In genomic region chr10:84177541-84178386, GRCh38 we compare ENCODE assay signal across 8 cellular contexts. TPM values are rescaled to one million over a fixed set of nuclear protein-coding genes. Genes with fewer than 3 reads are reported as not detected.
DNase-seq lines count a peak whose midpoint lies in the region; ATAC-seq and TF ChIP-seq lines count a peak whose summit lies in the region.

No MANE protein-coding gene starts in this region.

- H3F3A ChIP-seq in Loucy (ENCODE audit: low read depth) = no peaks in the 10 kb centered on the region

- H3K4me1 ChIP-seq in Loucy (ENCODE audit: insufficient read depth, low read length, poor library complexity, severe bottlenecking) (peaks cover 3% of the 10 kb centered on the region), transverse colon (peaks cover 0 to 29% (median 9%) of the 10 kb centered on the region in 4 donors)

- peak overlapping the region in 1 of 4 donors; percentile 10 for H3K27ac ChIP-seq in transverse colon

- no peak for TF ChIP-seq EP300 in transverse colon (IDR thresholded peaks at IDR 0.05; ENCODE audit: low read depth)

- no peak for TF ChIP-seq POLR2A in transverse colon (IDR thresholded peaks at IDR 0.05)

- no peaks in the 10 kb centered on the region for H3K9me2 ChIP-seq in Loucy (replicated peaks; ENCODE audit: low read depth, low read length)

- H4K20me1 ChIP-seq in Loucy (ENCODE audit: insufficient read depth, low read length, poor library complexity, severe bottlenecking) = no peaks in the 10 kb centered on the region

- DNase-seq in CD1c-positive myeloid dendritic cell (ENCODE audit: extremely low spot score) = peak; percentile 12
- DNase-seq in DMS114 treated with DMSO at 0.1 percent for 48 hours (lab: John Stamatoyannopoulos, UW; ENCODE audit: unreplicated experiment) = no peak
- DNase-seq in NCI-H446 (lab: John Stamatoyannopoulos, UW) = no peak
- no peak for DNase-seq in transverse colon
- no peak for DNase-seq in NCI-H69 (lab: John Stamatoyannopoulos, UW)

- H3K9me3 ChIP-seq in Loucy (ENCODE audit: insufficient read depth, low read depth, low read length) (no peaks in the 10 kb centered on the region), transverse colon (no peaks in the 10 kb centered on the region)

- ATAC-seq in GM19438 (IDR thresholded peaks at IDR 0.05; ENCODE audit: low read depth, unreplicated experiment) (peak; percentile 47), esophagus mucosa (peak; percentile 3)

- no peak for TF ChIP-seq CTCF in Loucy (conservative IDR thresholded peaks at IDR 0.05; ENCODE audit: low read length)
- no peak for TF ChIP-seq CTCF in transverse colon (IDR thresholded peaks at IDR 0.05)

- H2AFZ ChIP-seq in Loucy (ENCODE audit: low read length) = no peak overlapping the region

- H3K36me3 ChIP-seq in Loucy (ENCODE audit: insufficient read depth, low read length) (no peaks in the 10 kb centered on the region), transverse colon (no peaks in the 10 kb centered on the region)

- H3K4me3 ChIP-seq in Loucy (ENCODE audit: low read length, poor library complexity, severe bottlenecking) (no peak overlapping the region), transverse colon (no peak overlapping the region)

- no peaks in the 10 kb centered on the region for H3K79me2 ChIP-seq in Loucy (ENCODE audit: insufficient read depth, low read length)

- no peak overlapping the region for H3K9ac ChIP-seq in Loucy (ENCODE audit: low read depth, low read length, poor library complexity, severe bottlenecking)

- no peaks in the 10 kb centered on the region for H3K27me3 ChIP-seq in Loucy (ENCODE audit: insufficient read depth, low read length, poor library complexity, severe bottlenecking)
- no peaks in the 10 kb centered on the region for H3K27me3 ChIP-seq in transverse colon

- intact Hi-C loops in transverse colon (cut with DNase I; ENCODE audit: low total_unique reads) = no loop called here

- in situ Hi-C loops in transverse colon (cut with MboI; ENCODE audit: low pct_ligation_motif_present in 1 of 4, low pct_unique_long_range_greater_than_20kb in 1 of 4, low sequenced_read_pairs in 3 of 4) = no loop called here

- H3K4me2 ChIP-seq in Loucy (ENCODE audit: low read depth, low read length, poor library complexity, severe bottlenecking) = peak overlapping the region; percentile 0

- WGBS in transverse colon (ENCODE audit: low coverage in 1 of 2), 2 donors = 74 to 100% methylated on average over 1 to 11 of the region's 11 CpGs

RNA-seq across cellular contexts. Expression of gene GPR15LG, which starts 4.2 kb away (rescaled TPM):
- total RNA-seq in esophagus mucosa (404 TPM), transverse colon (100 to 1,000 TPM; 197 to 480 (median 266) TPM)

RNA-seq across cellular contexts. Expression of gene CDHR1, which starts 16.6 kb away (rescaled TPM):
- total RNA-seq in esophagus mucosa (29.0 TPM), transverse colon (100 to 1,000 TPM in 2 of 4 donors, 10 to 100 TPM in 2; 42.1 to 110 (median 75.5) TPM)

RNA-seq across cellular contexts. Expression of gene GHITM, which starts 38.5 kb away (rescaled TPM):
- total RNA-seq in esophagus mucosa = 142 TPM
- 100 to 1,000 TPM; 134 to 351 (median 225) TPM for total RNA-seq in transverse colon

RNA-seq across cellular contexts. Expression of gene LRIT2, which starts 47.6 kb away (rescaled TPM):
- total RNA-seq in esophagus mucosa = not detected
- total RNA-seq in transverse colon = not detected
